Comparison of ENCODE assay signal across 17 cellular contexts in the genomic region with DNA sequence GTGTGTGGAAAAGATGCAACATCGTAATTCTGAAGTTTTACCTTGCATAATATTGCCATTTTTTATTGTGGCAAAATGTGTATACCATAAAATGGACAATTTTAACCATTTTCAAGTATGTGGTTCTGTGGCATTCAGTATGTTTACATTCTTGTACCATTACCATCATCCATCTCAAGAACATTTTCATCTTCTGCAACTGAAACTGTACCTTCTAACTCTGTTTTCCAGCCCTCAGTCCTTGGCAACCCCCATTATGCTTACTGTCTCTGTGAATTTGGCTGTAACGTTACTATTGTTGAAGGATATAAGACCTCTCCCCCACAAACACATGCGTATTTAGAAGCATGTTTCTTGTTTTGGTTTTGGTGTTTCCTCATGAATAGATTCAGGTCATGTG.
"Had no signal": no experiment of that assay in that cellular context is flagged by ENCODE, and none has a peak within 500 bp of the region (broad histone marks: within the 10 kb centered on the region; RNA-seq: fewer than 3 reads in every experiment).

No MANE protein-coding gene starts in this region.

- H3K27me3 ChIP-seq: tibial nerve, uterus had no signal

- H3K36me3 ChIP-seq: heart right ventricle, uterus had no signal

- H3K27ac ChIP-seq: heart right ventricle, psoas muscle, skin epidermis, tibial nerve, uterus had no signal

- H3K9me3 ChIP-seq: heart right ventricle, mucosa of descending colon, psoas muscle, tibial nerve, uterus had no signal

- ATAC-seq: activated CD8-positive, alpha-beta T cell treated with anti-CD3 and anti-CD28 coated beads for 36 hours; activated T-helper 17 cell treated with anti-CD3 and anti-CD28 coated beads, Interleukin-2, amount 50 U/mL, for 72 hours; heart right ventricle; mucosa of descending colon; psoas muscle; right cardiac atrium had no signal

- H3K4me3 ChIP-seq: heart right ventricle, mucosa of descending colon, psoas muscle, skin epidermis, tibial nerve, uterus had no signal

- DNase-seq: activated CD4-positive, alpha-beta T cell treated with anti-CD3 and anti-CD28 coated beads, Interleukin-2, amount 10 ng/mL, durations not matched to agents 24 days and 14 days; activated CD8-positive, alpha-beta T cell treated with anti-CD3 and anti-CD28 coated beads for 36 hours; activated naive CD4-positive, alpha-beta T cell; activated naive CD8-positive, alpha-beta T cell treated with anti-CD3 and anti-CD28 coated beads for 36 hours; activated T-cell treated with anti-CD3 and anti-CD28 coated beads, Interleukin-2, amount 50 U/mL, for 1 hour; effector CD4-positive, alpha-beta T cell; heart right ventricle; mucosa of descending colon; naive B cell; psoas muscle; right cardiac atrium; SW 1271; T-helper 2 cell; uterus had no signal

- H3K4me1 ChIP-seq: heart right ventricle, psoas muscle, uterus had no signal
